In the genomic region with DNA sequence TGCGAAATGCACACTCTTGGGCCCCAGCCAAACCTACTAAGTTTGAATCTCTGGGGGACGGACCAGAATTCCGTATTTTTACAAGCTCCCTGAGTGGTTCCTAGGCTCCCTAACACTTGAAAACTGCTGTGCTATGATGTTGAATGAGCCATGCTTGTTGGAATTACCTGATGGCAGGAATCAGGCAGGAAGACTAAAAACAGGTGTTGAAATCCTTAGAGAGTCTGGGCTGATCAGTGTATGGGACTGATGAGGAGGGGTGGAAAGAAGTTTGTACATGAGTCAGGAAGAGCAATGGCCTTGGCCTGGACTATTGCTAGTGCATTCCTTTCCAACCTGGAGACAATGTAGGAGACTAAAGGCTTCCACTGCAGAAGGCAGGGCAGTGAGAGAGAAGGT, we compare ENCODE assay signal across 12 cellular contexts. TPM values are rescaled to one million over a fixed set of nuclear protein-coding genes. Genes with fewer than 3 reads are reported as not detected.
DNase-seq lines count a peak whose midpoint lies in the region; ATAC-seq lines count a peak whose summit lies in the region.
"Had no signal": no experiment of that assay in that cellular context is flagged by ENCODE, and none has a peak within 500 bp of the region (broad histone marks: within the 10 kb centered on the region; RNA-seq: fewer than 3 reads in every experiment).

No MANE protein-coding gene starts in this region.

- H3K9me3 Mint-ChIP-seq in activated T-cell treated with anti-CD3 and anti-CD28 coated beads, Interleukin-2, amount 50 U/mL, for 24 hours: no peaks in the 10 kb centered on the region
- H3K9me3 Mint-ChIP-seq in activated naive CD8-positive, alpha-beta T cell treated with anti-CD3 and anti-CD28 coated beads, Interleukin-2, amount 10 ng/mL, durations not matched to agents 7 days and 5 days: no peaks in the 10 kb centered on the region
- H3K9me3 Mint-ChIP-seq in stimulated activated effector memory CD8-positive, alpha-beta T cell treated with anti-CD3 and anti-CD28 coated beads, Interleukin-12 subunit alpha, Interleukin-12 subunit beta, amount 100 ng/mL, for 72 hours: no peaks in the 10 kb centered on the region
- H3K9me3 Mint-ChIP-seq: HFFc6 had no signal

- peak overlapping the region; percentile 50 for H3K27ac Mint-ChIP-seq in activated T-cell treated with anti-CD3 and anti-CD28 coated beads, Interleukin-2, amount 50 U/mL, for 24 hours
- peak overlapping the region; percentile 93 for H3K27ac Mint-ChIP-seq in activated naive CD8-positive, alpha-beta T cell treated with anti-CD3 and anti-CD28 coated beads, Interleukin-2, amount 10 ng/mL, durations not matched to agents 7 days and 5 days
- H3K27ac Mint-ChIP-seq in stimulated activated effector memory CD8-positive, alpha-beta T cell treated with anti-CD3 and anti-CD28 coated beads, Interleukin-12 subunit alpha, Interleukin-12 subunit beta, amount 100 ng/mL, for 72 hours: peak overlapping the region; percentile 88

- H3K4me3 Mint-ChIP-seq in activated T-cell treated with anti-CD3 and anti-CD28 coated beads, Interleukin-2, amount 50 U/mL, for 24 hours: no peak overlapping the region
- peak overlapping the region; percentile 77 for H3K4me3 Mint-ChIP-seq in activated naive CD8-positive, alpha-beta T cell treated with anti-CD3 and anti-CD28 coated beads, Interleukin-2, amount 10 ng/mL, durations not matched to agents 7 days and 5 days
- H3K4me3 Mint-ChIP-seq in stimulated activated effector memory CD8-positive, alpha-beta T cell treated with anti-CD3 and anti-CD28 coated beads, Interleukin-12 subunit alpha, Interleukin-12 subunit beta, amount 100 ng/mL, for 72 hours: no peak overlapping the region

- POLR2A ChIA-PET in activated naive CD8-positive, alpha-beta T cell treated with anti-CD3 and anti-CD28 coated beads, Interleukin-2, amount 10 ng/mL, durations not matched to agents 7 days and 5 days (lab: Charles Lee): interaction anchor here (2.2 kb wide), 1 partner anchor 80 kb away, joined by 9 read pairs; no protein-coding TSS in a partner anchor

- H3K4me1 Mint-ChIP-seq in activated T-cell treated with anti-CD3 and anti-CD28 coated beads, Interleukin-2, amount 50 U/mL, for 24 hours (ENCODE audit: low read depth): peaks cover 33% of the 10 kb centered on the region
- H3K4me1 Mint-ChIP-seq in activated naive CD8-positive, alpha-beta T cell treated with anti-CD3 and anti-CD28 coated beads, Interleukin-2, amount 10 ng/mL, durations not matched to agents 7 days and 5 days: peaks cover 32% of the 10 kb centered on the region
- peaks cover 29% of the 10 kb centered on the region for H3K4me1 Mint-ChIP-seq in stimulated activated effector memory CD8-positive, alpha-beta T cell treated with anti-CD3 and anti-CD28 coated beads, Interleukin-12 subunit alpha, Interleukin-12 subunit beta, amount 100 ng/mL, for 72 hours

- no peak for DNase-seq in activated T-cell treated with anti-CD3 and anti-CD28 coated beads, Interleukin-2, amount 50 U/mL, for 24 hours
- DNase-seq in activated T-cell treated with anti-CD3 and anti-CD28 coated beads for 4 hours: no peak
- no peak for DNase-seq in activated naive CD8-positive, alpha-beta T cell treated with anti-CD3 and anti-CD28 coated beads, Interleukin-2, amount 10 ng/mL, durations not matched to agents 7 days and 5 days
- no peak for DNase-seq in stimulated activated effector memory CD8-positive, alpha-beta T cell treated with anti-CD3 and anti-CD28 coated beads, Interleukin-12 subunit alpha, Interleukin-12 subunit beta, amount 100 ng/mL, for 72 hours (ENCODE audit: low spot score in 2 of 2)
- DNase-seq: HFFc6, MM.1S, transverse colon had no signal

- no peaks in the 10 kb centered on the region for H3K36me3 Mint-ChIP-seq in activated T-cell treated with anti-CD3 and anti-CD28 coated beads, Interleukin-2, amount 50 U/mL, for 24 hours (ENCODE audit: low read depth)
- H3K36me3 Mint-ChIP-seq in activated naive CD8-positive, alpha-beta T cell treated with anti-CD3 and anti-CD28 coated beads, Interleukin-2, amount 10 ng/mL, durations not matched to agents 7 days and 5 days: peaks cover 8% of the 10 kb centered on the region
- H3K36me3 Mint-ChIP-seq in stimulated activated effector memory CD8-positive, alpha-beta T cell treated with anti-CD3 and anti-CD28 coated beads, Interleukin-12 subunit alpha, Interleukin-12 subunit beta, amount 100 ng/mL, for 72 hours: no peaks in the 10 kb centered on the region

- no peaks in the 10 kb centered on the region for H3K27me3 Mint-ChIP-seq in activated T-cell treated with anti-CD3 and anti-CD28 coated beads, Interleukin-2, amount 50 U/mL, for 24 hours
- no peaks in the 10 kb centered on the region for H3K27me3 Mint-ChIP-seq in activated naive CD8-positive, alpha-beta T cell treated with anti-CD3 and anti-CD28 coated beads, Interleukin-2, amount 10 ng/mL, durations not matched to agents 7 days and 5 days

- no peak for ATAC-seq in activated naive CD8-positive, alpha-beta T cell treated with anti-CD3 and anti-CD28 coated beads, Interleukin-2, amount 10 ng/mL, durations not matched to agents 7 days and 5 days (ENCODE audit: low read depth)
- ATAC-seq in stimulated activated effector memory CD8-positive, alpha-beta T cell treated with anti-CD3 and anti-CD28 coated beads, Interleukin-12 subunit alpha, Interleukin-12 subunit beta, amount 100 ng/mL, for 72 hours: no peak
- ATAC-seq in HG02623 (IDR thresholded peaks at IDR 0.05; ENCODE audit: unreplicated experiment): no peak
- no peak for ATAC-seq in GM18909 (IDR thresholded peaks at IDR 0.05; ENCODE audit: poor library complexity, unreplicated experiment)
- ATAC-seq: Right ventricle myocardium inferior had no signal

RNA-seq across cellular contexts. Expression of gene TMBIM1, which starts 24.9 kb away (rescaled TPM):
- total RNA-seq in activated naive CD8-positive, alpha-beta T cell treated with anti-CD3 and anti-CD28 coated beads, Interleukin-2, amount 10 ng/mL, durations not matched to agents 7 days and 5 days: 10 to 100 TPM; 61.0 to 71.5 TPM

RNA-seq across cellular contexts. Expression of gene CATIP, which starts 39.4 kb away (rescaled TPM):
- total RNA-seq in activated naive CD8-positive, alpha-beta T cell treated with anti-CD3 and anti-CD28 coated beads, Interleukin-2, amount 10 ng/mL, durations not matched to agents 7 days and 5 days: not detected
- total RNA-seq: ascending aorta, HFFc6, Right ventricle myocardium inferior, transverse colon had no signal

RNA-seq across cellular contexts. Expression of gene PNKD, which starts 46.9 kb away (rescaled TPM):
- total RNA-seq in activated naive CD8-positive, alpha-beta T cell treated with anti-CD3 and anti-CD28 coated beads, Interleukin-2, amount 10 ng/mL, durations not matched to agents 7 days and 5 days: 10 to 100 TPM; 33.9 to 36.3 TPM

RNA-seq across cellular contexts. Expression of gene AAMP, which starts 47.3 kb away (rescaled TPM):
- total RNA-seq in activated naive CD8-positive, alpha-beta T cell treated with anti-CD3 and anti-CD28 coated beads, Interleukin-2, amount 10 ng/mL, durations not matched to agents 7 days and 5 days: 10 to 100 TPM; 45.2 to 51.7 TPM

RNA-seq across cellular contexts. Expression of gene GPBAR1, which starts 56.4 kb away (rescaled TPM):
- total RNA-seq in activated naive CD8-positive, alpha-beta T cell treated with anti-CD3 and anti-CD28 coated beads, Interleukin-2, amount 10 ng/mL, durations not matched to agents 7 days and 5 days: under 1 TPM; 0.71 to 0.72 TPM
- total RNA-seq: ascending aorta, fibroblast of villous mesenchyme had no signal
